Comparison of ENCODE assay signal across 14 cellular contexts in the genomic region with DNA sequence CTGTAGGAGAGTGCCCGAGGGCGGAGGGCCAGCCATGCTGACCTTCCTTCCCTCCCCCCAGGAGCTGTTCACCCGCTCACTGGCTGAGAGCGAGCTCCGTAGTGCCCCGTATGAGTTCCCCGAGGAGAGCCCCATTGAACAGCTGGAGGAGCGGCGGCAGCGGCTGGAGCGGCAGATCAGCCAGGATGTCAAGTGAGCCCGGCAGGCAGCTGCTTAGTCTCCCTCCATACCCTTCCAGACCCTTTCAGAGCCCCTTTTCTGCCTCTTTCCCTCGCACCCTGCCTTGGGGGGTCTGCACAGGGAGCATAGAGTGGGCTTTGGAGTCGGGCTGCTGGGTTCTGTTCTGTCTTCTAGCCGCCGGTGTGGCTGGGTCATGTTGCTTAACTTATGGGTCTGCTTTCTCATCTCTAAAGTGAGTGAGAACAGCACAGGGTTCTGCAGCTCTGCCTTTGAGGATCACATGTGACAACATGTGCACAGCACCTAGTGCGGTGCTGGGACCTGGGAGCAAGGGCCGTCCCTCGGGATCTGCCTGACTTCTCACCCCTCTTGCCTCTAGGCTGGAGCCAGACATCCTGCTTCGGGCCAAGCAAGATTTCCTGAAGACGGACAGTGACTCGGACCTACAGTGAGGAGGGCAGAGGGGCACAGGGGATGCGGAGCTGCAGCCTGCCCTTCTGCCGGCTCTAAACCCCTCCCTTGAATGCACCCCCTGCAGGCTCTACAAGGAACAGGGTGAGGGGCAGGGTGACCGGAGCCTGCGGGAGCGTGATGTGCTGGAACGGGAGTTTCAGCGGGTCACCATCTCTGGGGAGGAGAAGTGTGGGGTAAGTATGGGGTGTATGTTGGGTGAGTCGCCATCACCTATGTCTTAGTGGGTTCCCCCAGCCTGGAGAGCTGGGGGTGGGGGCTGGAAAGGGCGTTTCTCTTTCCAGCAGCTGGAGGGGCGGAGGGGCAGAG. TPM values are rescaled to one million over a fixed set of nuclear protein-coding genes. Genes with fewer than 3 reads are reported as not detected.
DNase-seq lines count a peak whose midpoint lies in the region; ATAC-seq and TF ChIP-seq lines count a peak whose summit lies in the region.
"Had no signal": no experiment of that assay in that cellular context is flagged by ENCODE, and none has a peak within 500 bp of the region (broad histone marks: within the 10 kb centered on the region; RNA-seq: fewer than 3 reads in every experiment).

No MANE protein-coding gene starts in this region.

- 79 to 88% methylated on average over 32 of the region's 32 CpGs for WGBS in lung, 2 donors

- H3K27me3 Mint-ChIP-seq in activated CD8-positive, alpha-beta T cell treated with anti-CD3 and anti-CD28 coated beads for 36 hours, result no peaks in the 10 kb centered on the region

- peaks cover 0 to 12% of the 10 kb centered on the region in 2 donors for H3K4me1 ChIP-seq in lung (ENCODE audit: control insufficient read depth in 2 of 2, insufficient read depth in 2 of 2, low read length in 2 of 2)

- intact Hi-C loops in activated CD8-positive, alpha-beta T cell treated with anti-CD3 and anti-CD28 coated beads for 36 hours (cut with micrococcal nuclease), result no loop called here

- H3K4me3 ChIP-seq in lung, result no peak overlapping the region
- H3K4me3 ChIP-seq: upper lobe of left lung had no signal

- no peak for ATAC-seq in activated CD8-positive, alpha-beta T cell treated with anti-CD3 and anti-CD28 coated beads for 36 hours
- ATAC-seq in lung (ENCODE audit: insufficient read depth, low FRiP score) (no peak), HG03095 (IDR thresholded peaks at IDR 0.05; ENCODE audit: unreplicated experiment) (no peak)
- ATAC-seq: PC-3 had no signal

- no peaks in the 10 kb centered on the region for H3K9me3 Mint-ChIP-seq in activated CD8-positive, alpha-beta T cell treated with anti-CD3 and anti-CD28 coated beads for 36 hours

- peaks cover 29% of the 10 kb centered on the region for H3K4me1 Mint-ChIP-seq in activated CD8-positive, alpha-beta T cell treated with anti-CD3 and anti-CD28 coated beads for 36 hours (ENCODE audit: low read depth)

- no peaks in the 10 kb centered on the region for H3K9me3 ChIP-seq in lung (ENCODE audit: control insufficient read depth in 2 of 2, insufficient read depth in 1 of 2, low read length in 1 of 2)
- H3K9me3 ChIP-seq: upper lobe of left lung had no signal

- no peak for TF ChIP-seq CTCF in activated CD8-positive, alpha-beta T cell treated with anti-CD3 and anti-CD28 coated beads for 36 hours (IDR thresholded peaks at IDR 0.05)
- TF ChIP-seq CTCF in lung (IDR thresholded peaks at IDR 0.05; ENCODE audit: control extremely low read depth, extremely low read depth), result no peak

- CTCF ChIA-PET in activated CD8-positive, alpha-beta T cell treated with anti-CD3 and anti-CD28 coated beads for 36 hours (lab: Charles Lee), result interaction anchor here (0.8 to 18.5 kb wide), 4 partner anchors 12 to 84 kb away, joined by 4 to 294 read pairs (median 9); partner anchors contain the start of gene GPR61

- in situ Hi-C loops in ACHN (cut with HindIII; ENCODE audit: low pct_ligation_motif_present, low pct_unique_long_range_greater_than_20kb, low sequenced_read_pairs), result no loop called here

- POLR2A ChIA-PET in activated CD8-positive, alpha-beta T cell treated with anti-CD3 and anti-CD28 coated beads for 36 hours (lab: Charles Lee), result interaction anchor here (1.3 to 2.1 kb wide), 2 partner anchors 12 to 77 kb away, joined by 5 to 10 read pairs; partner anchors contain the start of gene GNAI3

- DNase-seq in DMS 273 (lab: John Stamatoyannopoulos, UW; ENCODE audit: unreplicated experiment) (peak; percentile 29), DMS 273 treated with DMSO at 0.1 percent for 48 hours (lab: John Stamatoyannopoulos, UW) (no peak), DMS79 treated with DMSO at 0.1 percent for 48 hours (lab: John Stamatoyannopoulos, UW) (peak; percentile 44), lung (ENCODE audit: low spot score) (peak; percentile 24), ACHN (no peak), GM19238 (ENCODE audit: insufficient read length, low spot score) (no peak)
- DNase-seq in activated CD8-positive, alpha-beta T cell treated with anti-CD3 and anti-CD28 coated beads for 36 hours, result no peak
- DNase-seq: activated CD4-positive, alpha-beta T cell treated with anti-CD3 and anti-CD28 coated beads, Interleukin-2, amount 50 U/mL, for 48 hours; islet precursor cell; PC-3 had no signal

- H3K27me3 ChIP-seq in lung (ENCODE audit: control insufficient read depth, insufficient read depth), result no peaks in the 10 kb centered on the region
- H3K27me3 ChIP-seq: upper lobe of left lung had no signal

- H3K4me3 Mint-ChIP-seq in activated CD8-positive, alpha-beta T cell treated with anti-CD3 and anti-CD28 coated beads for 36 hours, result no peak overlapping the region

- no peak overlapping the region for H3K27ac ChIP-seq in lung (ENCODE audit: low read depth in 1 of 2, low read length in 1 of 2)
- H3K27ac ChIP-seq: 22Rv1, KMS-11, upper lobe of left lung had no signal

- peaks cover 0 to 45% of the 10 kb centered on the region in 2 donors for H3K36me3 ChIP-seq in lung (ENCODE audit: control insufficient read depth in 2 of 2, insufficient read depth in 2 of 2, low read length in 2 of 2)

- peak overlapping the region; percentile 59 for H3K27ac Mint-ChIP-seq in activated CD8-positive, alpha-beta T cell treated with anti-CD3 and anti-CD28 coated beads for 36 hours

- H3K36me3 Mint-ChIP-seq in activated CD8-positive, alpha-beta T cell treated with anti-CD3 and anti-CD28 coated beads for 36 hours (ENCODE audit: low read depth), result peaks cover 31% of the 10 kb centered on the region

RNA-seq across cellular contexts. Expression of gene AMPD2, which starts 6.2 kb away (rescaled TPM):
- 100 to 1,000 TPM; 107 to 119 TPM for total RNA-seq in activated CD8-positive, alpha-beta T cell treated with anti-CD3 and anti-CD28 coated beads for 36 hours
- 10 to 100 TPM; 35.8 to 57.4 TPM for total RNA-seq in lung
- 10 to 100 TPM; 16.7 to 53.2 TPM for polyA plus RNA-seq in lung

RNA-seq across cellular contexts. Expression of gene GNAT2, which starts 6.5 kb away (rescaled TPM):
- under 1 TPM; 0.81 to 0.88 TPM for total RNA-seq in activated CD8-positive, alpha-beta T cell treated with anti-CD3 and anti-CD28 coated beads for 36 hours
- not detected for total RNA-seq in lung
- polyA plus RNA-seq in lung, result under 1 TPM in 1 of 2 donors, not detected in 1; 0.24 TPM

RNA-seq across cellular contexts. Expression of gene GSTM4, which starts 30.0 kb away (rescaled TPM):
- total RNA-seq in activated CD8-positive, alpha-beta T cell treated with anti-CD3 and anti-CD28 coated beads for 36 hours, result 10 to 100 TPM in 1 of 2 experiments, 1 to 10 TPM in 1; 8.3 to 10.5 TPM
- total RNA-seq in lung, result 10 to 100 TPM; 18.6 to 19.7 TPM
- 10 to 100 TPM in 1 of 2 donors, 1 to 10 TPM in 1; 8.8 to 17.1 TPM for polyA plus RNA-seq in lung

RNA-seq across cellular contexts. Expression of gene GSTM2, which starts 42.0 kb away (rescaled TPM):
- 10 to 100 TPM; 13.6 to 16.2 TPM for total RNA-seq in activated CD8-positive, alpha-beta T cell treated with anti-CD3 and anti-CD28 coated beads for 36 hours
- total RNA-seq in lung, result 100 to 1,000 TPM in 1 of 2 donors, 10 to 100 TPM in 1; 27.6 to 106 TPM
- 10 to 100 TPM in 1 of 2 donors, 1 to 10 TPM in 1; 7.7 to 51.7 TPM for polyA plus RNA-seq in lung

Comparison
In these comparisons a context has a peak if more than half of its experiments do, and no peak if none do; other contexts are left out.
1. DNase-seq: peak in DMS 273 (single experiment), DMS79 treated with DMSO at 0.1 percent for 48 hours (single experiment) and lung (single experiment); none in DMS 273 treated with DMSO at 0.1 percent for 48 hours (single experiment), activated CD8-positive, alpha-beta T cell treated with anti-CD3 and anti-CD28 coated beads for 36 hours (single experiment), ACHN (single experiment) and GM19238 (single experiment).